ENCODE assay signal across 9 cellular contexts in genomic region chr7:103573479-103574058, GRCh38.
DNase-seq lines count a peak whose midpoint lies in the region; ATAC-seq and TF ChIP-seq lines count a peak whose summit lies in the region.
"Had no signal": no experiment of that assay in that cellular context is flagged by ENCODE, and none has a peak within 500 bp of the region (broad histone marks: within the 10 kb centered on the region; RNA-seq: fewer than 3 reads in every experiment).

No MANE protein-coding gene starts in this region.

- H3K27me3 ChIP-seq in brain microvascular endothelial cell (replicated peaks): no peaks in the 10 kb centered on the region
- H3K27me3 ChIP-seq: BLaER1 had no signal

- H3K9me3 Mint-ChIP-seq in activated CD4-positive, alpha-beta T cell treated with anti-CD3 and anti-CD28 coated beads, Interleukin-2, amount 10 ng/mL, durations not matched to agents 7 days and 5 days: no peaks in the 10 kb centered on the region

- CTCF ChIA-PET in activated CD4-positive, alpha-beta T cell treated with anti-CD3 and anti-CD28 coated beads, Interleukin-2, amount 10 ng/mL, durations not matched to agents 7 days and 5 days (lab: Charles Lee): no interaction called here

- POLR2A ChIA-PET in activated CD4-positive, alpha-beta T cell treated with anti-CD3 and anti-CD28 coated beads, Interleukin-2, amount 10 ng/mL, durations not matched to agents 7 days and 5 days (lab: Charles Lee): no interaction called here

- peak; percentile 15 for TF ChIP-seq CTCF in brain microvascular endothelial cell (IDR thresholded peaks at IDR 0.05; ENCODE audit: low read depth, low read length, missing control alignments)

- H3K4me1 Mint-ChIP-seq in activated CD4-positive, alpha-beta T cell treated with anti-CD3 and anti-CD28 coated beads, Interleukin-2, amount 10 ng/mL, durations not matched to agents 7 days and 5 days: no peaks in the 10 kb centered on the region

- no peak overlapping the region for H3K27ac ChIP-seq in brain microvascular endothelial cell
- H3K27ac ChIP-seq: BLaER1 had no signal

- H3K36me3 Mint-ChIP-seq in activated CD4-positive, alpha-beta T cell treated with anti-CD3 and anti-CD28 coated beads, Interleukin-2, amount 10 ng/mL, durations not matched to agents 7 days and 5 days (ENCODE audit: low read depth): no peaks in the 10 kb centered on the region

- no peak overlapping the region for H3K4me3 ChIP-seq in brain microvascular endothelial cell (ENCODE audit: low read depth, low read length)
- H3K4me3 ChIP-seq: BLaER1 had no signal

- DNase-seq in NCI-H2029 treated with DMSO at 0.1 percent for 48 hours (lab: John Stamatoyannopoulos, UW): peak; percentile 35
- no peak for DNase-seq in NCI-H2029 (lab: John Stamatoyannopoulos, UW)
- peak; percentile 16 for DNase-seq in NCI-H2081 treated with DMSO at 0.1 percent for 48 hours (lab: John Stamatoyannopoulos, UW)
- DNase-seq in brain microvascular endothelial cell: no peak
- peak; percentile 44 to 68 for DNase-seq in lung microvascular endothelial cell (ENCODE audit: low read depth in 2 of 2)
- DNase-seq in NCI-H187 treated with DMSO at 0.1 percent for 48 hours (lab: John Stamatoyannopoulos, UW): no peak
- DNase-seq in activated CD4-positive, alpha-beta T cell treated with anti-CD3 and anti-CD28 coated beads, Interleukin-2, amount 10 ng/mL, durations not matched to agents 7 days and 5 days: no peak

- in situ Hi-C loops in brain microvascular endothelial cell (cut with HindIII; ENCODE audit: low pct_ligation_motif_present, low sequenced_read_pairs): no loop called here

- H3K27ac Mint-ChIP-seq in activated CD4-positive, alpha-beta T cell treated with anti-CD3 and anti-CD28 coated beads, Interleukin-2, amount 10 ng/mL, durations not matched to agents 7 days and 5 days: no peak overlapping the region

- peaks cover 9% of the 10 kb centered on the region for H3K27me3 Mint-ChIP-seq in activated CD4-positive, alpha-beta T cell treated with anti-CD3 and anti-CD28 coated beads, Interleukin-2, amount 10 ng/mL, durations not matched to agents 7 days and 5 days

- no peak for ATAC-seq in HG02763 (IDR thresholded peaks at IDR 0.05; ENCODE audit: unreplicated experiment)

- H3K36me3 ChIP-seq in brain microvascular endothelial cell (replicated peaks): no peaks in the 10 kb centered on the region
- H3K36me3 ChIP-seq: BLaER1 had no signal

- no peak overlapping the region for H3K4me3 Mint-ChIP-seq in activated CD4-positive, alpha-beta T cell treated with anti-CD3 and anti-CD28 coated beads, Interleukin-2, amount 10 ng/mL, durations not matched to agents 7 days and 5 days

Comparison
In these comparisons a context has a peak if more than half of its experiments do, and no peak if none do; other contexts are left out.
1. DNase-seq: peak in NCI-H2029 treated with DMSO at 0.1 percent for 48 hours (single experiment), NCI-H2081 treated with DMSO at 0.1 percent for 48 hours (single experiment) and lung microvascular endothelial cell (2 of 2); none in NCI-H2029 (single experiment), brain microvascular endothelial cell (single experiment), NCI-H187 treated with DMSO at 0.1 percent for 48 hours (single experiment) and activated CD4-positive, alpha-beta T cell treated with anti-CD3 and anti-CD28 coated beads, Interleukin-2, amount 10 ng/mL, durations not matched to agents 7 days and 5 days (single experiment).